In the genomic region with DNA sequence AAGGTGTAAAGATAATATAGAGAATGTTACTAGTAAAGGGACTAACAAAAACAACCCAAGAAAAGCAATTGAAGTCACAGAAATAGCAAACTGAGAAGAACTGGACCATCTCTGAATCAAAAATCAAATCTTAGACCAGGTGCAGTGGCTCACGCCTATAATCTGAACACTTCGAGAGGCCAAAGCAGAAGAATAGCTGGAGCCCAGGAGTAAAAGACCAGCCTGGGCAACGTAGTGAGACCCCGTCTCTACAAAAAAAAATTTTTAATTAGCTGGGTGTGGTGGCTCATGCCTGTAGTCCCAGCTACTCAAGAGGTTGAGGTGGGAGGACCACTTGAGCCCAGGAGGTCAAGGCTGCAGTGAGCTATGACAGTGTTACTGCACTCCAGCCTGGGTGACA, we compare ENCODE assay signal across 37 cellular contexts.
"Had no signal": no experiment of that assay in that cellular context is flagged by ENCODE, and none has a peak within 500 bp of the region (broad histone marks: within the 10 kb centered on the region; RNA-seq: fewer than 3 reads in every experiment).

No MANE protein-coding gene starts in this region.

- H3K4me3 Mint-ChIP-seq: activated naive CD4-positive, alpha-beta T cell treated with anti-CD3 and anti-CD28 coated beads for 36 hours; activated naive CD4-positive, alpha-beta T cell treated with anti-CD3 and anti-CD28 coated beads, Interleukin-2, amount 10 ng/mL, durations not matched to agents 7 days and 5 days; activated naive CD4-positive, alpha-beta T cell treated with anti-CD3 and anti-CD28 coated beads, Interleukin-2, amount 50 U/mL, for 24 hours; activated naive CD8-positive, alpha-beta T cell; activated naive CD8-positive, alpha-beta T cell treated with anti-CD3 and anti-CD28 coated beads for 36 hours; activated naive CD8-positive, alpha-beta T cell treated with anti-CD3 and anti-CD28 coated beads, Interleukin-2, amount 10 ng/mL, durations not matched to agents 7 days and 5 days; activated naive CD8-positive, alpha-beta T cell treated with anti-CD3 and anti-CD28 coated beads, Interleukin-2, amount 50 U/mL, for 24 hours; activated T-cell treated with anti-CD3 and anti-CD28 coated beads, Interleukin-2, amount 50 U/mL, for 24 hours; activated T-cell treated with anti-CD3 and anti-CD28 coated beads, Interleukin-2, amount 50 U/mL, for 4 hours; activated T-cell treated with anti-CD3 and anti-CD28 coated beads, Interleukin-2, amount 50 U/mL, for 72 hours; activated T-helper 1 cell treated with anti-CD3 and anti-CD28 coated beads, Interleukin-12 subunit alpha, Interleukin-12 subunit beta, Interleukin-2, Interleukin-4 antibody, amounts not matched to agents 30 ng/mL and 10 ng/mL and 1 ng/mL, durations not matched to agents 14 hours and 24 hours and 36 hours; activated T-helper 17 cell treated with anti-CD3 and anti-CD28 coated beads, Interleukin-2, amount 50 U/mL, for 72 hours; brain; central memory CD8-positive, alpha-beta T cell had no signal

- H3K4me1 ChIP-seq: adrenal gland, ascending aorta, breast epithelium had no signal

- H3K36me3 ChIP-seq: adrenal gland, ascending aorta, brain microvascular endothelial cell, breast epithelium, cardiac muscle cell had no signal

- ATAC-seq: activated naive CD4-positive, alpha-beta T cell treated with anti-CD3 and anti-CD28 coated beads, Interleukin-2, amount 50 U/mL, for 72 hours; activated naive CD8-positive, alpha-beta T cell treated with anti-CD3 and anti-CD28 coated beads, Interleukin-2, amount 50 U/mL, for 24 hours; activated T-cell treated with anti-CD3 and anti-CD28 coated beads, Interleukin-2, amount 50 U/mL, for 4 hours; activated T-cell treated with anti-CD3 and anti-CD28 coated beads, Interleukin-2, amount 50 U/mL, for 72 hours; activated T-helper 17 cell treated with anti-CD3 and anti-CD28 coated beads, Interleukin-2, amount 50 U/mL, for 72 hours; body of pancreas had no signal

- H3K27ac Mint-ChIP-seq: activated naive CD4-positive, alpha-beta T cell treated with anti-CD3 and anti-CD28 coated beads for 36 hours; activated naive CD4-positive, alpha-beta T cell treated with anti-CD3 and anti-CD28 coated beads, Interleukin-2, amount 10 ng/mL, durations not matched to agents 7 days and 5 days; activated naive CD4-positive, alpha-beta T cell treated with anti-CD3 and anti-CD28 coated beads, Interleukin-2, amount 50 U/mL, for 24 hours; activated naive CD4-positive, alpha-beta T cell treated with anti-CD3 and anti-CD28 coated beads, Interleukin-2, amount 50 U/mL, for 72 hours; activated naive CD8-positive, alpha-beta T cell; activated naive CD8-positive, alpha-beta T cell treated with anti-CD3 and anti-CD28 coated beads for 36 hours; activated naive CD8-positive, alpha-beta T cell treated with anti-CD3 and anti-CD28 coated beads, Interleukin-2, amount 10 ng/mL, durations not matched to agents 7 days and 5 days; activated naive CD8-positive, alpha-beta T cell treated with anti-CD3 and anti-CD28 coated beads, Interleukin-2, amount 50 U/mL, for 24 hours; activated T-cell treated with anti-CD3 and anti-CD28 coated beads, Interleukin-2, amount 50 U/mL, for 24 hours; activated T-helper 1 cell treated with anti-CD3 and anti-CD28 coated beads, Interleukin-12 subunit alpha, Interleukin-12 subunit beta, Interleukin-2, Interleukin-4 antibody, amounts not matched to agents 30 ng/mL and 10 ng/mL and 1 ng/mL, durations not matched to agents 14 hours and 24 hours and 36 hours; activated T-helper 17 cell treated with anti-CD3 and anti-CD28 coated beads, Interleukin-2, amount 50 U/mL, for 72 hours; activated T-helper 2 cell treated with anti-CD3 and anti-CD28 coated beads, Interferon-gamma antibody, Interleukin-2, Interleukin-4, amounts not matched to agents 10 μg/mL and 5 μg/mL and 100 μg/mL, durations not matched to agents 14 hours and 24 hours and 36 hours; brain had no signal

- H3K27me3 Mint-ChIP-seq: activated naive CD4-positive, alpha-beta T cell treated with anti-CD3 and anti-CD28 coated beads, Interleukin-2, amount 50 U/mL, for 24 hours; activated naive CD8-positive, alpha-beta T cell treated with anti-CD3 and anti-CD28 coated beads for 36 hours; activated naive CD8-positive, alpha-beta T cell treated with anti-CD3 and anti-CD28 coated beads, Interleukin-2, amount 50 U/mL, for 24 hours; brain had no signal

- H3K9me3 Mint-ChIP-seq: activated naive CD4-positive, alpha-beta T cell treated with anti-CD3 and anti-CD28 coated beads for 36 hours; activated naive CD4-positive, alpha-beta T cell treated with anti-CD3 and anti-CD28 coated beads, Interleukin-2, amount 10 ng/mL, durations not matched to agents 7 days and 5 days; activated naive CD4-positive, alpha-beta T cell treated with anti-CD3 and anti-CD28 coated beads, Interleukin-2, amount 50 U/mL, for 24 hours; activated naive CD4-positive, alpha-beta T cell treated with anti-CD3 and anti-CD28 coated beads, Interleukin-2, amount 50 U/mL, for 72 hours; activated naive CD8-positive, alpha-beta T cell treated with anti-CD3 and anti-CD28 coated beads for 36 hours; activated naive CD8-positive, alpha-beta T cell treated with anti-CD3 and anti-CD28 coated beads, Interleukin-2, amount 10 ng/mL, durations not matched to agents 7 days and 5 days; activated naive CD8-positive, alpha-beta T cell treated with anti-CD3 and anti-CD28 coated beads, Interleukin-2, amount 50 U/mL, for 24 hours; activated T-cell treated with anti-CD3 and anti-CD28 coated beads, Interleukin-2, amount 50 U/mL, for 24 hours; activated T-cell treated with anti-CD3 and anti-CD28 coated beads, Interleukin-2, amount 50 U/mL, for 4 hours; activated T-cell treated with anti-CD3 and anti-CD28 coated beads, Interleukin-2, amount 50 U/mL, for 72 hours; activated T-helper 1 cell treated with anti-CD3 and anti-CD28 coated beads, Interleukin-12 subunit alpha, Interleukin-12 subunit beta, Interleukin-2, Interleukin-4 antibody, amounts not matched to agents 30 ng/mL and 10 ng/mL and 1 ng/mL, durations not matched to agents 14 hours and 24 hours and 36 hours; activated T-helper 17 cell treated with anti-CD3 and anti-CD28 coated beads, Interleukin-2, amount 50 U/mL, for 72 hours; activated T-helper 2 cell treated with anti-CD3 and anti-CD28 coated beads, Interferon-gamma antibody, Interleukin-2, Interleukin-4, amounts not matched to agents 10 μg/mL and 5 μg/mL and 100 μg/mL, durations not matched to agents 14 hours and 24 hours and 36 hours; brain; central memory CD8-positive, alpha-beta T cell had no signal

- DNase-seq: activated effector memory CD4-positive, alpha-beta T cell treated with anti-CD3 and anti-CD28 coated beads, Interleukin-2, amount 50 U/mL, for 16 hours; activated effector memory CD4-positive, alpha-beta T cell treated with Interleukin-2 at 50 U/mL for 16 hours; activated gamma-delta T cell treated with Interleukin-2 at 50 U/mL for 16 hours; activated naive CD4-positive, alpha-beta T cell; activated naive CD4-positive, alpha-beta T cell treated with anti-CD3 and anti-CD28 coated beads for 36 hours; activated naive CD4-positive, alpha-beta T cell treated with anti-CD3 and anti-CD28 coated beads, Interleukin-2, amount 10 ng/mL, durations not matched to agents 7 days and 5 days; activated naive CD4-positive, alpha-beta T cell treated with anti-CD3 and anti-CD28 coated beads, Interleukin-2, amount 50 U/mL, for 16 hours; activated naive CD4-positive, alpha-beta T cell treated with Interleukin-2 at 50 U/mL for 16 hours; activated naive CD8-positive, alpha-beta T cell treated with anti-CD3 and anti-CD28 coated beads for 36 hours; activated naive CD8-positive, alpha-beta T cell treated with anti-CD3 and anti-CD28 coated beads, Interleukin-2, amount 10 ng/mL, durations not matched to agents 7 days and 5 days; activated naive CD8-positive, alpha-beta T cell treated with anti-CD3 and anti-CD28 coated beads, Interleukin-2, amount 50 U/mL, for 24 hours; activated T-cell treated with anti-CD3 and anti-CD28 coated beads, Interleukin-2, amount 50 U/mL, for 1 hour; activated T-cell treated with anti-CD3 and anti-CD28 coated beads, Interleukin-2, amount 50 U/mL, for 24 hours; activated T-cell treated with anti-CD3 and anti-CD28 coated beads, Interleukin-2, amount 50 U/mL, for 4 hours; activated T-cell treated with anti-CD3 and anti-CD28 coated beads, Interleukin-2, amount 50 U/mL, for 48 hours; activated T-cell treated with anti-CD3 and anti-CD28 coated beads, Interleukin-2, amount 50 U/mL, for 72 hours; adrenal gland; amniotic stem cell; amygdala; anterior cingulate cortex; aorta; body of pancreas; brain microvascular endothelial cell; caudate nucleus; central memory CD4-positive, alpha-beta T cell; cerebellar nuclear complex had no signal

- H3K9me3 ChIP-seq: adrenal gland, ascending aorta, body of pancreas, breast epithelium had no signal

- H3K27me3 ChIP-seq: adrenal gland, ascending aorta, body of pancreas, brain microvascular endothelial cell, breast epithelium, cardiac muscle cell had no signal

- H3K36me3 Mint-ChIP-seq: activated naive CD4-positive, alpha-beta T cell treated with anti-CD3 and anti-CD28 coated beads, Interleukin-2, amount 10 ng/mL, durations not matched to agents 7 days and 5 days; activated naive CD4-positive, alpha-beta T cell treated with anti-CD3 and anti-CD28 coated beads, Interleukin-2, amount 50 U/mL, for 24 hours; activated naive CD4-positive, alpha-beta T cell treated with anti-CD3 and anti-CD28 coated beads, Interleukin-2, amount 50 U/mL, for 72 hours; activated naive CD8-positive, alpha-beta T cell; activated naive CD8-positive, alpha-beta T cell treated with anti-CD3 and anti-CD28 coated beads for 36 hours; activated naive CD8-positive, alpha-beta T cell treated with anti-CD3 and anti-CD28 coated beads, Interleukin-2, amount 10 ng/mL, durations not matched to agents 7 days and 5 days; brain had no signal

- H3K27ac ChIP-seq: adrenal gland, ascending aorta, body of pancreas, brain microvascular endothelial cell, breast epithelium, cardiac muscle cell had no signal

- H3K4me3 ChIP-seq: adrenal gland, ascending aorta, body of pancreas, breast epithelium, cardiac muscle cell had no signal

- H3K4me1 Mint-ChIP-seq: activated naive CD4-positive, alpha-beta T cell treated with anti-CD3 and anti-CD28 coated beads, Interleukin-2, amount 10 ng/mL, durations not matched to agents 7 days and 5 days; activated naive CD4-positive, alpha-beta T cell treated with anti-CD3 and anti-CD28 coated beads, Interleukin-2, amount 50 U/mL, for 24 hours; activated naive CD8-positive, alpha-beta T cell treated with anti-CD3 and anti-CD28 coated beads, Interleukin-2, amount 10 ng/mL, durations not matched to agents 7 days and 5 days; activated naive CD8-positive, alpha-beta T cell treated with anti-CD3 and anti-CD28 coated beads, Interleukin-2, amount 50 U/mL, for 24 hours; activated T-helper 17 cell treated with anti-CD3 and anti-CD28 coated beads, Interleukin-2, amount 50 U/mL, for 72 hours; central memory CD8-positive, alpha-beta T cell had no signal
